Comparison of ENCODE assay signal across 8 cellular contexts in genomic region chr10:131981429-131982184, GRCh38. TPM values are rescaled to one million over a fixed set of nuclear protein-coding genes. Genes with fewer than 3 reads are reported as not detected.
A peak's percentile ranks its signal among the peaks of the same experiment; 100 is the strongest.
DNase-seq lines count a peak whose midpoint lies in the region; ATAC-seq, FAIRE-seq and TF ChIP-seq lines count a peak whose summit lies in the region.

Gene BNIP3 (minus strand): TSS chr10:131981923. CDS start chr10:131981806, 117 bp downstream.

- no peak for FAIRE-seq in frontal cortex (lab: Jason Lieb, UNC)

- H3K36me3 ChIP-seq in neutrophil: no peaks in the 10 kb centered on the region

- TF ChIP-seq CTCF in neutrophil (IDR thresholded peaks at IDR 0.05) (no peak), subcutaneous adipose tissue (IDR thresholded peaks at IDR 0.05; ENCODE audit: low read depth) (no peak)

- H3K9me3 ChIP-seq in neutrophil: no peaks in the 10 kb centered on the region

- no peak within 1 kb of the TSS for H3K27ac ChIP-seq in neutrophil

- H3K4me1 Mint-ChIP-seq in activated naive CD4-positive, alpha-beta T cell treated with anti-CD3 and anti-CD28 coated beads for 36 hours (ENCODE audit: low read depth): peaks cover 35% of the 10 kb centered on the region

- peak; percentile 96 for DNase-seq in Daoy (ENCODE audit: low read depth)
- peak; percentile 81 for DNase-seq in KG1 (lab: John Stamatoyannopoulos, UW)
- peak; percentile 83 for DNase-seq in SK-MEL-5 (ENCODE audit: low read depth, low spot score)
- DNase-seq in activated naive CD4-positive, alpha-beta T cell treated with anti-CD3 and anti-CD28 coated beads for 36 hours: peak; percentile 94
- DNase-seq in frontal cortex (ENCODE audit: low spot score in 2 of 2): peak; percentile 97 to 99

- H3K9me3 Mint-ChIP-seq in activated naive CD4-positive, alpha-beta T cell treated with anti-CD3 and anti-CD28 coated beads for 36 hours: no peaks in the 10 kb centered on the region

- in situ Hi-C loops in SK-MEL-5 (cut with HindIII; ENCODE audit: low pct_unique_long_range_greater_than_20kb, low sequenced_read_pairs): no loop called here

- peak within 1 kb of the TSS; percentile 63 to 75 for H3K4me3 ChIP-seq in neutrophil (ENCODE audit: low read depth in 1 of 2, low read length in 1 of 2)

- CTCF ChIA-PET in activated naive CD4-positive, alpha-beta T cell treated with anti-CD3 and anti-CD28 coated beads for 36 hours (lab: Charles Lee): interaction anchor here (0.6 to 1.7 kb wide), 4 partner anchors 41 to 95 kb away, joined by 3 to 9 read pairs (median 6); no protein-coding TSS in a partner anchor

- H3K4me3 Mint-ChIP-seq in activated naive CD4-positive, alpha-beta T cell treated with anti-CD3 and anti-CD28 coated beads for 36 hours: peak within 1 kb of the TSS; percentile 83

- intact Hi-C loops in activated naive CD4-positive, alpha-beta T cell treated with anti-CD3 and anti-CD28 coated beads for 36 hours (cut with micrococcal nuclease): loop anchor here (1.0 to 10.0 kb wide), 8 partner anchors 9 to 353 kb away; partner anchors contain the start of genes LRRC27 and STK32C

- H3K27me3 ChIP-seq in neutrophil: peaks cover 89% of the 10 kb centered on the region

- H3K27ac Mint-ChIP-seq in activated naive CD4-positive, alpha-beta T cell treated with anti-CD3 and anti-CD28 coated beads for 36 hours: peak within 1 kb of the TSS; percentile 65

- H3K4me1 ChIP-seq in neutrophil (ENCODE audit: control insufficient read depth in 1 of 2, insufficient read depth in 1 of 2, low read depth in 1 of 2, low read length in 1 of 2): peaks cover 9 to 18% of the 10 kb centered on the region in 2 experiments

- peak; percentile 91 for ATAC-seq in GM21723 (IDR thresholded peaks at IDR 0.05; ENCODE audit: unreplicated experiment)

- H3K36me3 Mint-ChIP-seq in activated naive CD4-positive, alpha-beta T cell treated with anti-CD3 and anti-CD28 coated beads for 36 hours (ENCODE audit: low read depth): peaks cover 10% of the 10 kb centered on the region

- H3K27me3 Mint-ChIP-seq in activated naive CD4-positive, alpha-beta T cell treated with anti-CD3 and anti-CD28 coated beads for 36 hours (ENCODE audit: low read depth): no peaks in the 10 kb centered on the region

RNA-seq across cellular contexts. Expression of gene BNIP3, which starts in this region (rescaled TPM):
- total RNA-seq in Daoy (2014; rRNA removed; shearing (Covaris generic)): 52.9 and 53.5 TPM in 2 replicates
- total RNA-seq in SK-MEL-5 (2014; rRNA removed; shearing (Covaris generic)): 163 TPM in 2 replicates
- polyA plus RNA-seq in SK-MEL-5 (2015; cell fraction: cytosol; rRNA removed): 48.4 and 53.9 TPM in 2 replicates
- polyA plus RNA-seq in SK-MEL-5 (2015; cell fraction: nucleus; rRNA removed): 18.5 and 35.6 TPM in 2 replicates
- total RNA-seq in activated naive CD4-positive, alpha-beta T cell treated with anti-CD3 and anti-CD28 coated beads for 36 hours: 10 to 100 TPM; 55.5 to 55.9 TPM
- total RNA-seq in frontal cortex (33.0 TPM), subcutaneous adipose tissue (100 to 1,000 TPM; 126 to 186 (median 157) TPM)
